Comparison of ENCODE assay signal across 1 cellular context in genomic region chr5:140174472-140175366, GRCh38.
TF ChIP-seq lines count a peak whose summit lies in the region.

A gene with protein sequence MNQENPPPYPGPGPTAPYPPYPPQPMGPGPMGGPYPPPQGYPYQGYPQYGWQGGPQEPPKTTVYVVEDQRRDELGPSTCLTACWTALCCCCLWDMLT (plus strand): TSS chr5:140175188. CDS start chr5:140194466, 19,278 bp downstream.

TF ChIP-seq in GM12878, 131 proteins besides CTCF, POLR2A, EP300 and RAD21 (continued from another document):
- TF ChIP-seq, protein P1, sequence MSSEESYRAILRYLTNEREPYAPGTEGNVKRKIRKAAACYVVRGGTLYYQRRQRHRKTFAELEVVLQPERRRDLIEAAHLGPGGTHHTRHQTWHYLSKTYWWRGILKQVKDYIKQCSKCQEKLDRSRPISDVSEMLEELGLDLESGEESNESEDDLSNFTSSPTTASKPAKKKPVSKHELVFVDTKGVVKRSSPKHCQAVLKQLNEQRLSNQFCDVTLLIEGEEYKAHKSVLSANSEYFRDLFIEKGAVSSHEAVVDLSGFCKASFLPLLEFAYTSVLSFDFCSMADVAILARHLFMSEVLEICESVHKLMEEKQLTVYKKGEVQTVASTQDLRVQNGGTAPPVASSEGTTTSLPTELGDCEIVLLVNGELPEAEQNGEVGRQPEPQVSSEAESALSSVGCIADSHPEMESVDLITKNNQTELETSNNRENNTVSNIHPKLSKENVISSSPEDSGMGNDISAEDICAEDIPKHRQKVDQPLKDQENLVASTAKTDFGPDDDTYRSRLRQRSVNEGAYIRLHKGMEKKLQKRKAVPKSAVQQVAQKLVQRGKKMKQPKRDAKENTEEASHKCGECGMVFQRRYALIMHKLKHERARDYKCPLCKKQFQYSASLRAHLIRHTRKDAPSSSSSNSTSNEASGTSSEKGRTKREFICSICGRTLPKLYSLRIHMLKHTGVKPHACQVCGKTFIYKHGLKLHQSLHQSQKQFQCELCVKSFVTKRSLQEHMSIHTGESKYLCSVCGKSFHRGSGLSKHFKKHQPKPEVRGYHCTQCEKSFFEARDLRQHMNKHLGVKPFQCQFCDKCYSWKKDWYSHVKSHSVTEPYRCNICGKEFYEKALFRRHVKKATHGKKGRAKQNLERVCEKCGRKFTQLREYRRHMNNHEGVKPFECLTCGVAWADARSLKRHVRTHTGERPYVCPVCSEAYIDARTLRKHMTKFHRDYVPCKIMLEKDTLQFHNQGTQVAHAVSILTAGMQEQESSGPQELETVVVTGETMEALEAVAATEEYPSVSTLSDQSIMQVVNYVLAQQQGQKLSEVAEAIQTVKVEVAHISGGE (CRISPR knock-in tag; IDR thresholded peaks at IDR 0.05): no peak
- TF ChIP-seq PML (IDR thresholded peaks at IDR 0.05; ENCODE audit: low read length) (peak; percentile 67; the same call in 1 of the 2 replicates), ZNF384 (IDR thresholded peaks at IDR 0.05; ENCODE audit: borderline replicate concordance, low read depth, low read length) (no peak), CREB1 (IDR thresholded peaks at IDR 0.05; ENCODE audit: low read depth) (peak; percentile 95), CBFB (IDR thresholded peaks at IDR 0.05; ENCODE audit: low read depth) (no peak), JUND (IDR thresholded peaks at IDR 0.05; ENCODE audit: low read depth, low read length) (0 out of 2 replicates have a peak, but pooled peaks have one; percentile 28), MTA2 (IDR thresholded peaks at IDR 0.05; ENCODE audit: low read depth) (no peak; the same call in 1 of the 2 replicates), SREBF1 (IDR thresholded peaks at IDR 0.05; ENCODE audit: low read length) (peak; percentile 27; the same call in 1 of the 2 replicates), POU2F2 (IDR thresholded peaks at IDR 0.05; ENCODE audit: borderline replicate concordance, low read depth, low read length) (peak; percentile 71; the same call in 1 of the 3 replicates), BACH1 (IDR thresholded peaks at IDR 0.05; ENCODE audit: borderline replicate concordance) (peak; percentile 68; the same call in 1 of the 2 replicates), MXI1 (IDR thresholded peaks at IDR 0.05; ENCODE audit: low read depth, low read length) (peak; percentile 93), ZNF207 (IDR thresholded peaks at IDR 0.05; ENCODE audit: borderline replicate concordance) (no peak)
- TF ChIP-seq, protein P2, sequence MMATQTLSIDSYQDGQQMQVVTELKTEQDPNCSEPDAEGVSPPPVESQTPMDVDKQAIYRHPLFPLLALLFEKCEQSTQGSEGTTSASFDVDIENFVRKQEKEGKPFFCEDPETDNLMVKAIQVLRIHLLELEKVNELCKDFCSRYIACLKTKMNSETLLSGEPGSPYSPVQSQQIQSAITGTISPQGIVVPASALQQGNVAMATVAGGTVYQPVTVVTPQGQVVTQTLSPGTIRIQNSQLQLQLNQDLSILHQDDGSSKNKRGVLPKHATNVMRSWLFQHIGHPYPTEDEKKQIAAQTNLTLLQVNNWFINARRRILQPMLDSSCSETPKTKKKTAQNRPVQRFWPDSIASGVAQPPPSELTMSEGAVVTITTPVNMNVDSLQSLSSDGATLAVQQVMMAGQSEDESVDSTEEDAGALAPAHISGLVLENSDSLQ (IDR thresholded peaks at IDR 0.05): peak; percentile 16; the same call in 1 of the 2 replicates
